ENCODE assay signal across 8 cellular contexts in genomic region chr19:40605201-40605971, GRCh38. TPM values are rescaled to one million over a fixed set of nuclear protein-coding genes. Genes with fewer than 3 reads are reported as not detected.
DNase-seq lines count a peak whose midpoint lies in the region; ATAC-seq and TF ChIP-seq lines count a peak whose summit lies in the region.

No MANE protein-coding gene starts in this region.

- peaks cover 0 to 38% (median 0%) of the 10 kb centered on the region in 4 donors for H3K4me1 ChIP-seq in right lobe of liver

- WGBS in right lobe of liver (ENCODE audit: insufficient coverage, low coverage, low lambda C conversion rate, missing lambda C conversion rate) = 0% methylated on average over 33 of the region's 73 CpGs

- peak; percentile 46 for TF ChIP-seq POLR2A in right lobe of liver (IDR thresholded peaks at IDR 0.05)

- H3K4me3 ChIP-seq in coronary artery (peak overlapping the region; percentile 92), right lobe of liver (peak overlapping the region; percentile 38 to 48 (median 41))

- DNase-seq in NCI-H2227 treated with DMSO at 0.1 percent for 48 hours (lab: John Stamatoyannopoulos, UW) = peak; percentile 98
- peak; percentile 49 to 64 for DNase-seq in activated CD4-positive, alpha-beta T cell treated with anti-CD3 and anti-CD28 coated beads for 24 hours (ENCODE audit: low read depth in 2 of 2)
- DNase-seq in coronary artery (ENCODE audit: low spot score) = peak; percentile 81
- peak; percentile 74 to 82 (median 78) for DNase-seq in right lobe of liver
- DNase-seq in stimulated activated CD8-positive, alpha-beta memory T cell treated with anti-CD3 and anti-CD28 coated beads, Interleukin-12 subunit alpha, Interleukin-12 subunit beta, amount 100 ng/mL, for 1 hour (ENCODE audit: low read depth) = peak; percentile 68

- intact Hi-C loops in right lobe of liver (cut with DNase I) = no loop called here

- ATAC-seq in GM21737 (IDR thresholded peaks at IDR 0.05; ENCODE audit: unreplicated experiment) (peak; percentile 27), right lobe of liver (peak; percentile 4 to 38 (median 18)), GM19035 (IDR thresholded peaks at IDR 0.05; ENCODE audit: unreplicated experiment) (no peak)

- no peaks in the 10 kb centered on the region for H3K9me3 ChIP-seq in right lobe of liver

- H3K36me3 ChIP-seq in right lobe of liver = no peaks in the 10 kb centered on the region

- H3K27me3 ChIP-seq in right lobe of liver = peaks cover 0 to 5% of the 10 kb centered on the region in 2 donors

- TF ChIP-seq CTCF in C4-2B (conservative IDR thresholded peaks at IDR 0.05) (no peak; the same call in 1 of the 2 replicates), coronary artery (IDR thresholded peaks at IDR 0.05) (no peak), right lobe of liver (IDR thresholded peaks at IDR 0.05) (peak in 2 of 4 donors; percentile 24 to 28)

- peak overlapping the region; percentile 85 for H3K27ac ChIP-seq in C4-2B
- peak overlapping the region; percentile 48 to 98 for H3K27ac ChIP-seq in coronary artery
- peak overlapping the region in 2 of 3 donors; percentile 12 to 29 for H3K27ac ChIP-seq in right lobe of liver

RNA-seq across cellular contexts. Expression of gene LTBP4, which starts 4.2 kb away (rescaled TPM):
- 10 to 100 TPM; 19.3 to 40.8 (median 34.4) TPM for total RNA-seq in right lobe of liver

RNA-seq across cellular contexts. Expression of gene SHKBP1, which starts 28.7 kb away (rescaled TPM):
- 10 to 100 TPM; 16.1 to 29.0 (median 22.4) TPM for total RNA-seq in right lobe of liver

Comparison
In these comparisons a context has a peak if more than half of its experiments do, and no peak if none do; other contexts are left out.
1. H3K27ac ChIP-seq: peak in every context shown above with its lines; median percentile 85 in C4-2B; 73 in coronary artery; 20 in right lobe of liver.